In genomic region chr17:35731239-35731931, GRCh38 we compare ENCODE assay signal across 8 cellular contexts. TPM values are rescaled to one million over a fixed set of nuclear protein-coding genes. Genes with fewer than 3 reads are reported as not detected.
DNase-seq lines count a peak whose midpoint lies in the region; ATAC-seq and TF ChIP-seq lines count a peak whose summit lies in the region.

TSS of gene RASL10B (plus strand) at chr17:35731639. CDS start at chr17:35735185, 3,546 bp downstream.

- H3K9me3 Mint-ChIP-seq in naive thymus-derived CD8-positive, alpha-beta T cell = no peaks in the 10 kb centered on the region

- peaks cover 0 to 5% (median 0%) of the 10 kb centered on the region in 3 donors for H3K36me3 Mint-ChIP-seq in naive thymus-derived CD8-positive, alpha-beta T cell

- peak within 1 kb of the TSS in 9 of 10 donors; percentile 36 to 87 (median 75) for H3K27ac Mint-ChIP-seq in naive thymus-derived CD8-positive, alpha-beta T cell

- POLR2A ChIA-PET in naive thymus-derived CD8-positive, alpha-beta T cell (lab: Charles Lee) = interaction anchor here (0.7 to 1.6 kb wide), 4 partner anchors 8 to 213 kb away, joined by 3 to 5 read pairs (median 4); no protein-coding TSS in a partner anchor

- ATAC-seq in naive thymus-derived CD8-positive, alpha-beta T cell = peak; percentile 82 to 91
- ATAC-seq in HG03432 (IDR thresholded peaks at IDR 0.05; ENCODE audit: unreplicated experiment) (no peak), GM18867 (IDR thresholded peaks at IDR 0.05; ENCODE audit: unreplicated experiment) (no peak)

- peaks cover 0 to 2% (median 0%) of the 10 kb centered on the region in 5 donors for H3K27me3 Mint-ChIP-seq in naive thymus-derived CD8-positive, alpha-beta T cell

- no peak for TF ChIP-seq CTCF in fibroblast of the aortic adventitia (IDR thresholded peaks at IDR 0.05; ENCODE audit: insufficient read depth, low read length)
- no peak for TF ChIP-seq CTCF in subcutaneous adipose tissue (IDR thresholded peaks at IDR 0.05; ENCODE audit: low read depth)

- H3K4me1 Mint-ChIP-seq in naive thymus-derived CD8-positive, alpha-beta T cell = peaks cover 15 to 31% (median 21%) of the 10 kb centered on the region in 4 donors

- peak; percentile 64 for DNase-seq in ELR (ENCODE audit: low read depth)
- DNase-seq in NCI-H526 treated with DMSO at 0.1 percent for 48 hours (lab: John Stamatoyannopoulos, UW) = peak; percentile 11
- DNase-seq in activated T-helper 9 cell treated with anti-CD3 and anti-CD28 coated beads, Interleukin-2, amount 50 U/mL, for 16 hours (ENCODE audit: low read depth) = peak; percentile 23
- DNase-seq in fibroblast of the aortic adventitia (ENCODE audit: low read depth) = no peak
- DNase-seq in naive thymus-derived CD8-positive, alpha-beta T cell = peak in 9 of 10 donors; percentile 27 to 67 (median 41)

- H3K4me3 ChIP-seq in fibroblast of the aortic adventitia (ENCODE audit: low read depth, low read length) = peak within 1 kb of the TSS; percentile 53

- H3K4me3 Mint-ChIP-seq in naive thymus-derived CD8-positive, alpha-beta T cell = peak within 1 kb of the TSS; percentile 76 to 88 (median 84)

RNA-seq across cellular contexts. Expression of gene RASL10B, which starts in this region (rescaled TPM):
- 1.5 and 3.8 TPM in 2 replicates for total RNA-seq in fibroblast of the aortic adventitia (ENCODE audit: low replicate concordance)
- under 1 TPM; 0.38 to 0.57 TPM for total RNA-seq in naive thymus-derived CD8-positive, alpha-beta T cell
- under 1 TPM in 1 of 3 donors, not detected in 2; 0.06 TPM for polyA plus RNA-seq in naive thymus-derived CD8-positive, alpha-beta T cell
- total RNA-seq in subcutaneous adipose tissue = 10 to 100 TPM; 28.2 to 54.8 (median 40.3) TPM

Comparison
In these comparisons a context has a peak if more than half of its experiments do, and no peak if none do; other contexts are left out.
1. Peak in DNase-seq and ATAC-seq in naive thymus-derived CD8-positive, alpha-beta T cell; RNA of the gene not detected or under 1 TPM.